1 cellular context compared by ENCODE assay signal in genomic region chr1:174166530-174167328, GRCh38.
TF ChIP-seq lines count a peak whose summit lies in the region.

No MANE protein-coding gene starts in this region.

TF ChIP-seq in K562, 482 proteins besides CTCF, POLR2A, EP300 and RAD21 (continued from another document and continues in another):
- no peak for TF ChIP-seq ZNF407 (IDR thresholded peaks at IDR 0.05; ENCODE audit: low read depth)
- peak; percentile 93 for TF ChIP-seq NCOR1 (IDR thresholded peaks at IDR 0.05)
- TF ChIP-seq GTF2A2 (tag; IDR thresholded peaks at IDR 0.05) = no peak
- TF ChIP-seq PHB (CRISPR knock-in tag; IDR thresholded peaks at IDR 0.05) = no peak
- peak; percentile 60 for TF ChIP-seq CREB3 (tag; conservative IDR thresholded peaks at IDR 0.05; ENCODE audit: low read depth)
- peak; percentile 43 for TF ChIP-seq HMBOX1 (IDR thresholded peaks at IDR 0.05)
- no peak for TF ChIP-seq ZNF512 (tag; IDR thresholded peaks at IDR 0.05)
- no peak for TF ChIP-seq FOXA1 (IDR thresholded peaks at IDR 0.05; ENCODE audit: borderline replicate concordance)
- 0 out of 2 replicates have a peak, but pooled peaks have one; percentile 79 for TF ChIP-seq LCOR (CRISPR knock-in tag; IDR thresholded peaks at IDR 0.05)
- peak; percentile 89 for TF ChIP-seq ZBTB40 (IDR thresholded peaks at IDR 0.05)
- TF ChIP-seq ZBTB40 (CRISPR knock-in tag; IDR thresholded peaks at IDR 0.05) = peak; percentile 77
- TF ChIP-seq JUND (IDR thresholded peaks at IDR 0.05; ENCODE audit: borderline replicate concordance, low read depth, low read length) = peak; percentile 68; the same call in 1 of the 2 replicates
- TF ChIP-seq JUND (tag; IDR thresholded peaks at IDR 0.05; ENCODE audit: borderline replicate concordance, low read depth, low read length) = no peak; the same call in 2 of the 3 replicates
- peak in 1 of 2 experiments; percentile 46; a peak in 2 of 4 replicates for TF ChIP-seq FOXA3 (CRISPR knock-in tag; conservative IDR thresholded peaks at IDR 0.05 in 1 of 2, IDR thresholded peaks at IDR 0.05 in 1 of 2)
- TF ChIP-seq ZNF134 (CRISPR knock-in tag; conservative IDR thresholded peaks at IDR 0.05) = 0 out of 2 replicates have a peak, but pooled peaks have one; percentile 45
- peak; percentile 64; the same call in 1 of the 2 replicates for TF ChIP-seq MEF2D (tag; conservative IDR thresholded peaks at IDR 0.05; ENCODE audit: low read depth)
- TF ChIP-seq SFPQ (IDR thresholded peaks at IDR 0.05; ENCODE audit: low read depth, low read length) = no peak
- peak; percentile 48 for TF ChIP-seq CCNT2 (IDR thresholded peaks at IDR 0.05; ENCODE audit: borderline replicate concordance, extremely low read depth, insufficient read length, low read depth, low read length)
- TF ChIP-seq KLF16 (IDR thresholded peaks at IDR 0.05) = peak; percentile 87
- no peak for TF ChIP-seq ID3 (CRISPR knock-in tag; IDR thresholded peaks at IDR 0.05)
- TF ChIP-seq ID3 (tag; IDR thresholded peaks at IDR 0.05) = peak; percentile 65; the same call in 1 of the 2 replicates
- no peak for TF ChIP-seq HEY1 (CRISPR knock-in tag; IDR thresholded peaks at IDR 0.05; ENCODE audit: borderline replicate concordance)
- no peak for TF ChIP-seq PRMT5 (CRISPR knock-in tag; IDR thresholded peaks at IDR 0.05)
- TF ChIP-seq ZFP1 (CRISPR knock-in tag; IDR thresholded peaks at IDR 0.05) = 0 out of 2 replicates have a peak, but pooled peaks have one; percentile 27
- TF ChIP-seq ZNF384 (IDR thresholded peaks at IDR 0.05; ENCODE audit: low read depth, low read length) = peak; percentile 40; the same call in 1 of the 2 replicates
- TF ChIP-seq DLX4 (CRISPR knock-in tag; IDR thresholded peaks at IDR 0.05) = no peak
- TF ChIP-seq ZNF444 (CRISPR knock-in tag; IDR thresholded peaks at IDR 0.05) = peak; percentile 58; the same call in 1 of the 2 replicates
